Comparison of ENCODE assay signal across 27 cellular contexts in the genomic region with DNA sequence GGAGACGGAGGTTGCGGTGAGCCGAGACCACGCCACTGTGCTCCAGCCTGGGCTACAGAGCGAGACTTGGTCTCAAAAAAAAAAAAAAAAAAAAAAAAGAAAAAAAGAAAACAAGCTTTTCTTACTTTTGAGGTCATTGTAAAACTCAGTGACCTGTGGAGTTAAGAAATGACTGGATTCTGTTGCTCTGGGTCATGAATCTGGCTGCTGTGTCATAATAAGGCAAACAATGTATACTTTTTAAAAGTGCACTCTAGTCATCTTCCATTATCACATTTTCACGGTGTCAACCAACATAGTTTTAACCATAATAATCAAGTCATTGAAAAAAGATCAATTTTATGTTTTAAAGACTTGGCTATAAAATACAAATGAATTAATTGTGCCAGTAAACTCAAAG.
DNase-seq lines count a peak whose midpoint lies in the region; ATAC-seq, FAIRE-seq and TF ChIP-seq lines count a peak whose summit lies in the region.
"Had no signal": no experiment of that assay in that cellular context is flagged by ENCODE, and none has a peak within 500 bp of the region (broad histone marks: within the 10 kb centered on the region; RNA-seq: fewer than 3 reads in every experiment).

No MANE protein-coding gene starts in this region.

- no peaks in the 10 kb centered on the region for H3K27me3 ChIP-seq in small intestine (ENCODE audit: control insufficient read depth in 2 of 2, insufficient read depth in 2 of 2, low read length in 2 of 2)
- no peaks in the 10 kb centered on the region for H3K27me3 ChIP-seq in CD8-positive, alpha-beta memory T cell (ENCODE audit: insufficient read depth, low read length, poor library complexity, severe bottlenecking)
- H3K27me3 ChIP-seq: BE2C, BLaER1 had no signal

- no peak overlapping the region for H3K4me3 ChIP-seq in small intestine (ENCODE audit: low read depth in 1 of 2, low read length in 2 of 2)
- H3K4me3 ChIP-seq in CD8-positive, alpha-beta memory T cell (ENCODE audit: low read length): no peak overlapping the region
- H3K4me3 ChIP-seq: BLaER1 had no signal

- POLR2A ChIA-PET in CD8-positive, alpha-beta memory T cell (lab: Charles Lee): no interaction called here

- CTCF ChIA-PET in CD8-positive, alpha-beta memory T cell (lab: Charles Lee): no interaction called here

- 88 to 92% (median 90%) methylated on average over 6 of the region's 6 CpGs for WGBS in small intestine, 3 donors

- no peaks in the 10 kb centered on the region for H3K36me3 ChIP-seq in small intestine (ENCODE audit: control insufficient read depth in 2 of 2, insufficient read depth in 2 of 2, low read length in 2 of 2)
- H3K36me3 ChIP-seq in CD8-positive, alpha-beta memory T cell (ENCODE audit: insufficient read depth, low read length): no peaks in the 10 kb centered on the region
- H3K36me3 ChIP-seq: BE2C, BLaER1 had no signal

- ATAC-seq in GM18868 (IDR thresholded peaks at IDR 0.05; ENCODE audit: unreplicated experiment) (peak; percentile 58), HG02610 (IDR thresholded peaks at IDR 0.05; ENCODE audit: unreplicated experiment) (peak; percentile 62)

- peaks cover 10% of the 10 kb centered on the region for H3K4me1 Mint-ChIP-seq in mesothelial cell of epicardium
- H3K4me1 Mint-ChIP-seq in CD8-positive, alpha-beta memory T cell: no peaks in the 10 kb centered on the region
- H3K4me1 Mint-ChIP-seq: CD14-positive monocyte; CD4-positive, alpha-beta memory T cell; CD4-positive, CD25-positive, alpha-beta regulatory T cell had no signal

- no peak for TF ChIP-seq CTCF in mesothelial cell of epicardium (IDR thresholded peaks at IDR 0.05; ENCODE audit: unreplicated experiment)

- H3K27ac Mint-ChIP-seq in mesothelial cell of epicardium: no peak overlapping the region
- H3K27ac Mint-ChIP-seq in CD8-positive, alpha-beta memory T cell: no peak overlapping the region
- H3K27ac Mint-ChIP-seq: CD14-positive monocyte; CD4-positive, alpha-beta memory T cell; CD4-positive, CD25-positive, alpha-beta regulatory T cell had no signal

- H3K9me3 ChIP-seq in small intestine (ENCODE audit: control insufficient read depth, low read depth): no peaks in the 10 kb centered on the region
- no peaks in the 10 kb centered on the region for H3K9me3 ChIP-seq in CD8-positive, alpha-beta memory T cell (ENCODE audit: low read length)
- H3K9me3 ChIP-seq: BE2C, BLaER1, Caco-2 had no signal

- FAIRE-seq in small intestine (lab: Jason Lieb, UNC): peak; percentile 33
- FAIRE-seq: A204.1, GM12892, GM18507, GM19239 had no signal

- no peaks in the 10 kb centered on the region for H3K36me3 Mint-ChIP-seq in mesothelial cell of epicardium
- H3K36me3 Mint-ChIP-seq in CD8-positive, alpha-beta memory T cell: no peaks in the 10 kb centered on the region
- H3K36me3 Mint-ChIP-seq: CD14-positive monocyte; CD4-positive, alpha-beta memory T cell; CD4-positive, CD25-positive, alpha-beta regulatory T cell had no signal

- H3K4me3 Mint-ChIP-seq in mesothelial cell of epicardium: no peak overlapping the region
- H3K4me3 Mint-ChIP-seq in CD8-positive, alpha-beta memory T cell: no peak overlapping the region
- H3K4me3 Mint-ChIP-seq: CD14-positive monocyte; CD4-positive, alpha-beta memory T cell; CD4-positive, CD25-positive, alpha-beta regulatory T cell had no signal

- H3K9me3 Mint-ChIP-seq in mesothelial cell of epicardium: no peaks in the 10 kb centered on the region
- H3K9me3 Mint-ChIP-seq in CD8-positive, alpha-beta memory T cell: peaks cover 0 to 13% (median 2%) of the 10 kb centered on the region in 5 donors
- H3K9me3 Mint-ChIP-seq: CD14-positive monocyte had no signal

- no peaks in the 10 kb centered on the region for H3K27me3 Mint-ChIP-seq in mesothelial cell of epicardium (ENCODE audit: low read depth)
- H3K27me3 Mint-ChIP-seq in CD8-positive, alpha-beta memory T cell: no peaks in the 10 kb centered on the region
- H3K27me3 Mint-ChIP-seq: CD4-positive, alpha-beta memory T cell; CD4-positive, CD25-positive, alpha-beta regulatory T cell had no signal

- no peaks in the 10 kb centered on the region for H3K4me1 ChIP-seq in small intestine (ENCODE audit: control insufficient read depth in 2 of 2, insufficient read depth in 1 of 2, low read depth in 1 of 2, low read length in 1 of 2)
- no peaks in the 10 kb centered on the region for H3K4me1 ChIP-seq in CD8-positive, alpha-beta memory T cell (ENCODE audit: insufficient read depth, low read length)
- H3K4me1 ChIP-seq: BLaER1, Caco-2 had no signal

- DNase-seq in small intestine (no peak), mesothelial cell of epicardium (ENCODE audit: low spot score in 2 of 2, unreplicated experiment in 2 of 2) (no peak), NCI-H510A (lab: John Stamatoyannopoulos, UW) (no peak)
- DNase-seq in CD8-positive, alpha-beta memory T cell: no peak
- DNase-seq: 8988T; ACHN; BE2C; C1 segment of cervical spinal cord; Caco-2; Calu3; CD4-positive, alpha-beta memory T cell; CD4-positive, CD25-positive, alpha-beta regulatory T cell; DMS 273 treated with DMSO at 0.1 percent for 48 hours; DMS153; DMS53; DMS79; DND-41; EL; GDM1 had no signal

- H3K27ac ChIP-seq in small intestine (ENCODE audit: low read depth in 1 of 2, low read length in 1 of 2): no peak overlapping the region
- no peak overlapping the region for H3K27ac ChIP-seq in CD8-positive, alpha-beta memory T cell (ENCODE audit: low read depth, low read length)
- H3K27ac ChIP-seq: BLaER1 had no signal
